In the genomic region with DNA sequence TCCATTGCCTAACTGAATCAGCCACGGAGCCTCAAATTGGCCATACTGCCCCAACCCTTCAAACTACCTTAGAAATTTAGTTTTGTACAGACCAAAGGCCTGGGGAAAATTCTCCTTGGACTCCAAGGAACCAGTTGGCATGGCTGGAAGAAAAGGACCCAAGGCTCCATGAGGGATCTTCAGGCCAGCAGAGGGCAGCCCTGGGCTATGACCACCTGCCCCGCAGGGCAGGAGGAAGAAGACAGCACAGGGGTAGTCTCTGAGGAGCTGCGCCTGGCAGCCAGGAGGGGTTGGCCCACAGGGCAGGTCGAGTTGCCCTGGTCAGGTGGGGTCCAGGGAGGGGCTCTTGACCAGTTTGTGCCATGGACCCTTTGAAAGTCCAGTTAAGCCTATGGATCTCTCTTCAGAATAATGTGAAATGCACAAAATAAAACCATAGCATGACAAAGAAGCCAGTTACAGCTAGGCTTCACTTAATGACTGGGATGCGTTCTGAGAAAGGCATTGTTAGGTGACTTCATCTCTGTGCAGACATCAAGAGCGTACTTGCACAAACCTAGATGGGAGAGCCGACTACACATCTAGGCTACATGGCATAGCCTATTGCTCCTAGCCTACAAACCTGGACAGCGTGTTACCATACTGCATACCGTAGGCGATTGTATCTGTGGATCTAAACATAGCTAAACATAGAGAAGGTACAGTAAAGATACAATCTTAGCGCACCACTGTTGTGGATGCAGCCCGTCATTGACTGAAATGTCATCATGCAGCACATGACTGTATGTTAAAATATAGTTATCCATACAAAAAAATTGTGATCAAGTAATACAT, we compare ENCODE assay signal across 8 cellular contexts. TPM values are rescaled to one million over a fixed set of nuclear protein-coding genes. Genes with fewer than 3 reads are reported as not detected.
DNase-seq lines count a peak whose midpoint lies in the region; ATAC-seq and TF ChIP-seq lines count a peak whose summit lies in the region.

No MANE protein-coding gene starts in this region.

- DNase-seq in AG10803 (ENCODE audit: low read depth) (peak; percentile 45), GM19238 (ENCODE audit: insufficient read length, low spot score) (peak; percentile 23), NOMO-1 treated with DMSO at 0.1 percent for 48 hours (lab: John Stamatoyannopoulos, UW; ENCODE audit: unreplicated experiment) (peak; percentile 24), glutamatergic neuron (peak; percentile 45), psoas muscle (peak; percentile 71 to 88)
- peak; percentile 50 to 62 for DNase-seq in activated T-cell treated with anti-CD3 and anti-CD28 coated beads, Interleukin-2, amount 50 U/mL, for 48 hours

- peaks cover 26% of the 10 kb centered on the region for H3K4me1 ChIP-seq in psoas muscle

- no peaks in the 10 kb centered on the region for H3K36me3 Mint-ChIP-seq in glutamatergic neuron (ENCODE audit: unreplicated experiment)

- WGBS in psoas muscle, 3 donors = 54 to 73% (median 62%) methylated on average over 12 of the region's 12 CpGs

- H3K27me3 ChIP-seq in psoas muscle (ENCODE audit: insufficient read depth in 3 of 3, low read length in 2 of 3) = no peaks in the 10 kb centered on the region

- peaks cover 7% of the 10 kb centered on the region for H3K4me1 Mint-ChIP-seq in glutamatergic neuron (ENCODE audit: low read depth, unreplicated experiment)

- H3K4me3 ChIP-seq in AG10803 (ENCODE audit: low read length) (no peak overlapping the region), psoas muscle (no peak overlapping the region)

- TF ChIP-seq CTCF in AG10803 (conservative IDR thresholded peaks at IDR 0.05; ENCODE audit: low read length) = peak; percentile 69
- peak; percentile 28 for TF ChIP-seq CTCF in glutamatergic neuron (IDR thresholded peaks at IDR 0.05; ENCODE audit: partially characterized antibody, unreplicated experiment)
- peak; percentile 73 for TF ChIP-seq CTCF in psoas muscle (IDR thresholded peaks at IDR 0.05)

- intact Hi-C loops in psoas muscle (cut with DNase I) = loop anchor here (1.0 to 2.0 kb wide), 2 partner anchors 27 to 28 kb away; a partner anchor contains a TSS

- H3K27ac ChIP-seq in psoas muscle = peak overlapping the region; percentile 54

- no peak overlapping the region for H3K4me3 Mint-ChIP-seq in glutamatergic neuron (ENCODE audit: unreplicated experiment)

- H3K27me3 Mint-ChIP-seq in glutamatergic neuron (ENCODE audit: unreplicated experiment) = no peaks in the 10 kb centered on the region

- H3K27ac Mint-ChIP-seq in glutamatergic neuron (ENCODE audit: unreplicated experiment) = no peak overlapping the region

- ATAC-seq in psoas muscle (peak; percentile 89 to 96 (median 92)), GM19395 (IDR thresholded peaks at IDR 0.05; ENCODE audit: unreplicated experiment) (no peak), HG03342 (IDR thresholded peaks at IDR 0.05; ENCODE audit: unreplicated experiment) (no peak)

- H3K9me3 Mint-ChIP-seq in glutamatergic neuron (ENCODE audit: unreplicated experiment) = peaks cover 3% of the 10 kb centered on the region

- no peaks in the 10 kb centered on the region for H3K9me3 ChIP-seq in psoas muscle

- peaks cover 0 to 86% of the 10 kb centered on the region in 2 donors for H3K36me3 ChIP-seq in psoas muscle (ENCODE audit: insufficient read depth in 1 of 2, low read depth in 1 of 2)

RNA-seq across cellular contexts. Expression of a gene that starts 26.1 kb away (rescaled TPM):
- total RNA-seq in glutamatergic neuron (ENCODE audit: unreplicated experiment) = 0.07 TPM
- 100 to 1,000 TPM in 2 of 4 donors, 10 to 100 TPM in 2; 56.3 to 269 (median 158) TPM for total RNA-seq in psoas muscle
- polyA plus RNA-seq in psoas muscle = 10 to 100 TPM; 11.9 to 48.1 (median 25.5) TPM

RNA-seq across cellular contexts. Expression of a gene that starts 40.9 kb away (rescaled TPM):
- total RNA-seq in glutamatergic neuron (ENCODE audit: unreplicated experiment) = not detected
- under 1 TPM in 2 of 4 donors, not detected in 2; 0.26 to 0.30 TPM for total RNA-seq in psoas muscle
- not detected for polyA plus RNA-seq in psoas muscle

Comparison
In these comparisons a context has a peak if more than half of its experiments do, and no peak if none do; other contexts are left out.
1. DNase-seq: peak in every context shown above with its lines; median percentile 80 in psoas muscle; 56 in activated T-cell treated with anti-CD3 and anti-CD28 coated beads, Interleukin-2, amount 50 U/mL, for 48 hours; 45 in AG10803; 45 in glutamatergic neuron; 24 in NOMO-1 treated with DMSO at 0.1 percent for 48 hours; 23 in GM19238.
2. ATAC-seq: peak in psoas muscle (4 of 4); none in GM19395 (single experiment) and HG03342 (single experiment).
3. RNA of a gene that starts 26.1 kb away (total RNA-seq): 56.3 to 269 TPM in psoas muscle; 0.07 TPM in glutamatergic neuron (single experiment); every median in the first group is over 10 times any median in the second.
4. Peak in every context shown above with its lines, with median percentiles within 50 percentile points of each other: CTCF ChIP-seq.